ENCODE assay signal across 13 cellular contexts in the genomic region with DNA sequence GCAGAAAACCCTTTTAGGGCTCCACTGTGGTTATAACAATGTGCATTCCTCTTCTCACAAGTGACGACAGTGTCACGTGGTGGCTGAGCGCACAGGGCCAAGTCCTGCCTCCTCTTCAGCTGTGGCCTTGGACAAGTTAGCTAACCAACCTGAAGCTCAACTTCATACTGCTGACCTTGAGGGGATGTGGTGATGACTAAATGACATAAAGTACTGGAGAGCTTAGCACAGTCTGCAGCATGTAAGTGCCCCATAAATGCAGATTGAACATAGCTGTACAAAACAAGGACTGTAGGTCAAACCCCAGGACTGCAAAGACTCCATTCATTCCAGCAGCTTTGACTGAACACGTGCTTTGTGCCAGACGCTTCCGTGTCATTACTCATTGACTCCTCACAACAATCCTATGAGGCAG. TPM values are rescaled to one million over a fixed set of nuclear protein-coding genes. Genes with fewer than 3 reads are reported as not detected.
DNase-seq lines count a peak whose midpoint lies in the region; ATAC-seq and TF ChIP-seq lines count a peak whose summit lies in the region.
"Had no signal": no experiment of that assay in that cellular context is flagged by ENCODE, and none has a peak within 500 bp of the region (broad histone marks: within the 10 kb centered on the region; RNA-seq: fewer than 3 reads in every experiment).

No MANE protein-coding gene starts in this region.

- no peak overlapping the region for H3K4me3 ChIP-seq in BJ (ENCODE audit: low read depth, low read length)
- H3K4me3 ChIP-seq in RWPE2 (ENCODE audit: severe bottlenecking) = no peak overlapping the region
- no peak overlapping the region for H3K4me3 ChIP-seq in fibroblast of mammary gland (ENCODE audit: control insufficient read depth, low read depth, low read length)
- no peak overlapping the region for H3K4me3 ChIP-seq in osteoblast (ENCODE audit: insufficient read depth, low read length)
- no peak overlapping the region for H3K4me3 ChIP-seq in naive thymus-derived CD4-positive, alpha-beta T cell (ENCODE audit: low read length)
- H3K4me3 ChIP-seq: vagina had no signal

- H2AFZ ChIP-seq in osteoblast (ENCODE audit: low read length) = no peak overlapping the region

- intact Hi-C loops in naive thymus-derived CD4-positive, alpha-beta T cell (cut with micrococcal nuclease) = no loop called here

- peaks cover 0 to 2% (median 0%) of the 10 kb centered on the region in 11 donors for H3K9me3 Mint-ChIP-seq in naive thymus-derived CD4-positive, alpha-beta T cell
- no peaks in the 10 kb centered on the region for H3K9me3 Mint-ChIP-seq in osteocyte (ENCODE audit: unreplicated experiment)
- H3K9me3 Mint-ChIP-seq: activated T-helper 17 cell treated with anti-CD3 and anti-CD28 coated beads, Interleukin-2, amount 50 U/mL, for 72 hours had no signal

- DNase-seq in BJ (ENCODE audit: low read depth) (peak; percentile 35), RWPE2 (ENCODE audit: low spot score) (no peak), fibroblast of mammary gland (ENCODE audit: low read depth) (peak; percentile 79), osteoblast (ENCODE audit: insufficient read length, low spot score, missing footprints) (peak; percentile 86), osteocyte (ENCODE audit: extremely low spot score, unreplicated experiment) (no peak)
- DNase-seq in naive thymus-derived CD4-positive, alpha-beta T cell = no peak
- DNase-seq: cerebellar nuclear complex, NCI-H1694, NCI-H774 had no signal

- no peaks in the 10 kb centered on the region for H4K20me1 ChIP-seq in osteoblast (ENCODE audit: insufficient read depth, low read length)

- POLR2A ChIA-PET in BJ (lab: Charles Lee) = interaction anchor here (0.6 kb wide), 1 partner anchor 50 kb away, joined by 4 read pairs; no protein-coding TSS in a partner anchor
- POLR2A ChIA-PET in naive thymus-derived CD4-positive, alpha-beta T cell (lab: Charles Lee) = no interaction called here

- peaks cover 0 to 3% (median 0%) of the 10 kb centered on the region in 7 donors for H3K4me1 Mint-ChIP-seq in naive thymus-derived CD4-positive, alpha-beta T cell
- no peaks in the 10 kb centered on the region for H3K4me1 Mint-ChIP-seq in osteocyte (ENCODE audit: unreplicated experiment)
- H3K4me1 Mint-ChIP-seq: activated T-helper 17 cell treated with anti-CD3 and anti-CD28 coated beads, Interleukin-2, amount 50 U/mL, for 72 hours had no signal

- no peaks in the 10 kb centered on the region for H3K36me3 ChIP-seq in BJ (ENCODE audit: control insufficient read depth, insufficient read depth, low read length)
- H3K36me3 ChIP-seq in RWPE2 (ENCODE audit: low read depth) = no peaks in the 10 kb centered on the region
- H3K36me3 ChIP-seq in osteoblast (ENCODE audit: insufficient read depth, low read length) = no peaks in the 10 kb centered on the region
- no peaks in the 10 kb centered on the region for H3K36me3 ChIP-seq in naive thymus-derived CD4-positive, alpha-beta T cell (ENCODE audit: control insufficient read depth in 2 of 3, insufficient read depth in 3 of 3, low read length in 3 of 3)
- H3K36me3 ChIP-seq: vagina had no signal

- peaks cover 0 to 18% (median 6%) of the 10 kb centered on the region in 5 donors for H3K27me3 Mint-ChIP-seq in naive thymus-derived CD4-positive, alpha-beta T cell
- peaks cover 46% of the 10 kb centered on the region for H3K27me3 Mint-ChIP-seq in osteocyte (ENCODE audit: unreplicated experiment)

- no peaks in the 10 kb centered on the region for H3K36me3 Mint-ChIP-seq in naive thymus-derived CD4-positive, alpha-beta T cell
- H3K36me3 Mint-ChIP-seq in osteocyte (ENCODE audit: unreplicated experiment) = no peaks in the 10 kb centered on the region

- H3K4me2 ChIP-seq in osteoblast (ENCODE audit: insufficient read depth, low read length) = no peak overlapping the region

- H3K4me3 Mint-ChIP-seq in naive thymus-derived CD4-positive, alpha-beta T cell = no peak overlapping the region
- no peak overlapping the region for H3K4me3 Mint-ChIP-seq in osteocyte (ENCODE audit: unreplicated experiment)
- H3K4me3 Mint-ChIP-seq: activated T-helper 17 cell treated with anti-CD3 and anti-CD28 coated beads, Interleukin-2, amount 50 U/mL, for 72 hours had no signal

- H3K9me3 ChIP-seq in RWPE2 (ENCODE audit: severe bottlenecking) (no peaks in the 10 kb centered on the region), osteoblast (ENCODE audit: low read depth, low read length) (no peaks in the 10 kb centered on the region)
- H3K9me3 ChIP-seq in naive thymus-derived CD4-positive, alpha-beta T cell (ENCODE audit: control insufficient read depth in 2 of 3, low read length in 3 of 3) = no peaks in the 10 kb centered on the region
- H3K9me3 ChIP-seq: vagina had no signal

- H3K27ac ChIP-seq in RWPE2 (ENCODE audit: poor library complexity, severe bottlenecking) (peak overlapping the region; percentile 82), osteoblast (ENCODE audit: low read depth, low read length) (peak overlapping the region; percentile 87)
- no peak overlapping the region for H3K27ac ChIP-seq in naive thymus-derived CD4-positive, alpha-beta T cell (ENCODE audit: low read depth, low read length)
- H3K27ac ChIP-seq: vagina had no signal

- H3K27me3 ChIP-seq in BJ (ENCODE audit: control insufficient read depth, insufficient read depth, low read length) (no peaks in the 10 kb centered on the region), RWPE2 (ENCODE audit: insufficient read depth, poor library complexity, severe bottlenecking) (no peaks in the 10 kb centered on the region), osteoblast (ENCODE audit: insufficient read depth, low read length) (peaks cover 7% of the 10 kb centered on the region)
- no peaks in the 10 kb centered on the region for H3K27me3 ChIP-seq in naive thymus-derived CD4-positive, alpha-beta T cell (ENCODE audit: control insufficient read depth in 2 of 2, insufficient read depth in 2 of 2, low read length in 2 of 2)
- H3K27me3 ChIP-seq: vagina had no signal

- no peak; the same call in 1 of the 3 replicates for ATAC-seq in RWPE2 (ENCODE audit: low read depth)
- ATAC-seq in naive thymus-derived CD4-positive, alpha-beta T cell = no peak
- no peak for ATAC-seq in GM21423 (IDR thresholded peaks at IDR 0.05; ENCODE audit: unreplicated experiment)
- no peak for ATAC-seq in HG02798 (IDR thresholded peaks at IDR 0.05; ENCODE audit: poor library complexity, unreplicated experiment)
- ATAC-seq: activated T-helper 17 cell treated with anti-CD3 and anti-CD28 coated beads, Interleukin-2, amount 50 U/mL, for 72 hours had no signal

- no peak for TF ChIP-seq CTCF in BJ (IDR thresholded peaks at IDR 0.05; ENCODE audit: insufficient read depth, low read depth, low read length)
- TF ChIP-seq CTCF in RWPE2 (IDR thresholded peaks at IDR 0.05; ENCODE audit: poor library complexity, severe bottlenecking) = no peak
- TF ChIP-seq CTCF in fibroblast of mammary gland (conservative IDR thresholded peaks at IDR 0.05; ENCODE audit: control insufficient read depth, insufficient read depth, low read depth, low read length) = no peak
- TF ChIP-seq CTCF in osteoblast (IDR thresholded peaks at IDR 0.05; ENCODE audit: extremely low read depth, low read depth, low read length) = no peak
- TF ChIP-seq CTCF in osteocyte (IDR thresholded peaks at IDR 0.05) = no peak

- no peak overlapping the region for H3K27ac Mint-ChIP-seq in naive thymus-derived CD4-positive, alpha-beta T cell
- H3K27ac Mint-ChIP-seq in osteocyte (ENCODE audit: unreplicated experiment) = no peak overlapping the region
- H3K27ac Mint-ChIP-seq: activated T-helper 17 cell treated with anti-CD3 and anti-CD28 coated beads, Interleukin-2, amount 50 U/mL, for 72 hours had no signal

- CTCF ChIA-PET in BJ (lab: Yijun Ruan, JAX) = interaction anchor here (1.6 to 1.8 kb wide), 2 partner anchors 9 to 10 kb away, joined by 4 to 5 read pairs; no protein-coding TSS in a partner anchor
- CTCF ChIA-PET in naive thymus-derived CD4-positive, alpha-beta T cell (lab: Charles Lee) = interaction anchor here (1.7 kb wide), 1 partner anchor 9 kb away, joined by 6 read pairs; no protein-coding TSS in a partner anchor

- H3K4me1 ChIP-seq in RWPE2 (ENCODE audit: insufficient read depth, poor library complexity, severe bottlenecking) (peaks cover 20% of the 10 kb centered on the region), osteoblast (ENCODE audit: insufficient read depth, low read length) (peaks cover 28% of the 10 kb centered on the region)
- H3K4me1 ChIP-seq in naive thymus-derived CD4-positive, alpha-beta T cell (ENCODE audit: control insufficient read depth in 2 of 2, insufficient read depth in 2 of 2, low read length in 2 of 2) = no peaks in the 10 kb centered on the region

- no peaks in the 10 kb centered on the region for H3K79me2 ChIP-seq in osteoblast (ENCODE audit: insufficient read depth, low read length)

RNA-seq across cellular contexts. Expression of a gene that starts 20.1 kb away (rescaled TPM):
- not detected in 2 replicates for polyA plus RNA-seq in BJ (2011; rRNA removed)
- polyA minus RNA-seq in BJ (2011; rRNA and poly(A)+ RNA removed) = not detected in 2 replicates
- total RNA-seq in osteoblast (not detected in 2 replicates), osteocyte (not detected in 2 replicates)
- under 1 TPM in 1 of 5 experiments, not detected in 4; 0.17 TPM for total RNA-seq in naive thymus-derived CD4-positive, alpha-beta T cell
- polyA plus RNA-seq in naive thymus-derived CD4-positive, alpha-beta T cell = not detected
- total RNA-seq: vagina had no signal

RNA-seq across cellular contexts. Expression of a gene that starts 36.4 kb away (rescaled TPM):
- polyA plus RNA-seq in BJ (2011; rRNA removed) = 9.3 and 16.7 TPM in 2 replicates
- polyA minus RNA-seq in BJ (2011; rRNA and poly(A)+ RNA removed) = 9.5 and 9.8 TPM in 2 replicates
- 16.6 and 20.6 TPM in 2 replicates for total RNA-seq in osteoblast
- 10 to 100 TPM in 4 of 5 experiments, 1 to 10 TPM in 1; 9.3 to 21.3 (median 14.2) TPM for total RNA-seq in naive thymus-derived CD4-positive, alpha-beta T cell
- 1 to 10 TPM; 6.8 to 9.6 TPM for polyA plus RNA-seq in naive thymus-derived CD4-positive, alpha-beta T cell
- 11.6 and 13.3 TPM in 2 replicates for total RNA-seq in osteocyte

Comparison
In these comparisons a context has a peak if more than half of its experiments do, and no peak if none do; other contexts are left out.
1. DNase-seq: peak in BJ (single experiment), fibroblast of mammary gland (single experiment) and osteoblast (single experiment); none in RWPE2 (single experiment), naive thymus-derived CD4-positive, alpha-beta T cell (0 of 9) and osteocyte (single experiment).